In the genomic region with DNA sequence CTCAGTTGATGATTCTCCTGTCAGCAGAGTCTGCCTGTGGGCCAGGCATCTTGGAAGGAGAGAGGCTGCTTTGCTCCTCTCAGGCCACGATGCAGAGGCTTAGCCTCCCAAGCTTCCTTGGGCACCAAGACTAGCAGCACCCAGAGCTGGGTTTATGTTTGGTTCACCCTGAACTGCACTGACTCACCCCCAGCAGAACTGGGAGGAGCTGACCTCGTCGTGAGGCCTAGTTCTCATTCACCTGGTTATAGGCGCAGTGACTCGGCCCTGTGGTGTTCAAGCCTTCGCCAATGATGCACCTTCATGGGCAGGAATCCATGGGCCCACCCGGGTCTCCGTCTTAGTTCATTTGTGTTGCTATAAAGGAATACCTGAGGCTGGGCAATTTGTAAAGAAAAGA, we compare ENCODE assay signal across 18 cellular contexts.
"Had no signal": no experiment of that assay in that cellular context is flagged by ENCODE, and none has a peak within 500 bp of the region (broad histone marks: within the 10 kb centered on the region; RNA-seq: fewer than 3 reads in every experiment).

No MANE protein-coding gene starts in this region.

- H3K27me3 ChIP-seq: left lung, neural progenitor cell, pancreas, right lobe of liver had no signal

- H3K27ac ChIP-seq: epithelial cell of prostate, left lung, neural progenitor cell, pancreas, right lobe of liver had no signal

- H3K4me3 ChIP-seq: left lung, neural progenitor cell, pancreas, right lobe of liver, thoracic aorta had no signal

- H3K36me3 ChIP-seq: left lung, neural progenitor cell, pancreas, right lobe of liver, thoracic aorta had no signal

- H3K9me3 Mint-ChIP-seq: effector memory CD8-positive, alpha-beta T cell; neural progenitor cell had no signal

- H3K4me1 ChIP-seq: left lung, pancreas, right lobe of liver had no signal

- H3K27me3 Mint-ChIP-seq: activated naive CD8-positive, alpha-beta T cell; effector memory CD8-positive, alpha-beta T cell had no signal

- H3K4me3 Mint-ChIP-seq: activated naive CD8-positive, alpha-beta T cell; effector memory CD8-positive, alpha-beta T cell; neural progenitor cell had no signal

- DNase-seq: activated CD4-positive, alpha-beta T cell treated with anti-CD3 and anti-CD28 coated beads, Interleukin-2, amount 50 U/mL, for 1 hour; amniotic stem cell; effector memory CD8-positive, alpha-beta T cell; foreskin melanocyte; kidney; left lung; pancreas; right lobe of liver; small intestine; stimulated activated CD4-positive, alpha-beta T cell treated with anti-CD3 and anti-CD28 coated beads, Interleukin-15, amount 100 ng/mL, for 24 hours; stimulated activated CD4-positive, alpha-beta T cell treated with anti-CD3 and anti-CD28 coated beads, Interleukin-2, amount 100 ng/mL, for 48 hours; T-helper 1 cell; T1000 had no signal

- H3K36me3 Mint-ChIP-seq: activated naive CD8-positive, alpha-beta T cell had no signal

- H3K9ac ChIP-seq: neural progenitor cell had no signal

- H3K9me3 ChIP-seq: left lung, pancreas, right lobe of liver, thoracic aorta had no signal

- H3K4me2 ChIP-seq: neural progenitor cell had no signal

- ATAC-seq: effector memory CD8-positive, alpha-beta T cell; left lung; pancreas; right lobe of liver; SK-N-SH treated with all-trans-retinoic acid at 6 μM for 48 hours had no signal

- H3K27ac Mint-ChIP-seq: activated naive CD8-positive, alpha-beta T cell; effector memory CD8-positive, alpha-beta T cell; neural progenitor cell had no signal

- H2AFZ ChIP-seq: neural progenitor cell had no signal
